In genomic region chr14:91875515-91876286, GRCh38 we compare ENCODE assay signal across 17 cellular contexts. TPM values are rescaled to one million over a fixed set of nuclear protein-coding genes. Genes with fewer than 3 reads are reported as not detected.
DNase-seq lines count a peak whose midpoint lies in the region; ATAC-seq and TF ChIP-seq lines count a peak whose summit lies in the region.
"Had no signal": no experiment of that assay in that cellular context is flagged by ENCODE, and none has a peak within 500 bp of the region (broad histone marks: within the 10 kb centered on the region; RNA-seq: fewer than 3 reads in every experiment).

No MANE protein-coding gene starts in this region.

- no peak overlapping the region for H3K4me3 Mint-ChIP-seq in activated naive CD8-positive, alpha-beta T cell
- H3K4me3 Mint-ChIP-seq in activated naive CD8-positive, alpha-beta T cell treated with anti-CD3 and anti-CD28 coated beads, Interleukin-2, amount 50 U/mL, for 24 hours, result no peak overlapping the region
- no peak overlapping the region for H3K4me3 Mint-ChIP-seq in activated T-helper 1 cell treated with anti-CD3 and anti-CD28 coated beads, Interleukin-12 subunit alpha, Interleukin-12 subunit beta, Interleukin-2, Interleukin-4 antibody, amounts not matched to agents 30 ng/mL and 10 ng/mL and 1 ng/mL, durations not matched to agents 14 hours and 24 hours and 36 hours
- H3K4me3 Mint-ChIP-seq: nephron had no signal

- WGBS in right lobe of liver (ENCODE audit: insufficient coverage, low coverage, low lambda C conversion rate, missing lambda C conversion rate), result 49% methylated on average over 8 of the region's 9 CpGs

- ATAC-seq in activated naive CD8-positive, alpha-beta T cell treated with anti-CD3 and anti-CD28 coated beads, Interleukin-2, amount 50 U/mL, for 24 hours, result no peak
- ATAC-seq in right lobe of liver (peak; percentile 66 to 84 (median 76)), GM18511 (IDR thresholded peaks at IDR 0.05; ENCODE audit: unreplicated experiment) (no peak), GM18519 (IDR thresholded peaks at IDR 0.05; ENCODE audit: low FRiP score, unreplicated experiment) (no peak)
- ATAC-seq: psoas muscle had no signal

- TF ChIP-seq CTCF in right lobe of liver (IDR thresholded peaks at IDR 0.05), result no peak

- H3K9me3 ChIP-seq in right lobe of liver, result no peaks in the 10 kb centered on the region
- H3K9me3 ChIP-seq: esophagus muscularis mucosa, MG63, psoas muscle, vagina had no signal

- peaks cover 83% of the 10 kb centered on the region for H3K4me1 Mint-ChIP-seq in activated naive CD8-positive, alpha-beta T cell (ENCODE audit: low read depth)
- H3K4me1 Mint-ChIP-seq in activated naive CD8-positive, alpha-beta T cell treated with anti-CD3 and anti-CD28 coated beads, Interleukin-2, amount 50 U/mL, for 24 hours, result peaks cover 53% of the 10 kb centered on the region
- H3K4me1 Mint-ChIP-seq in activated T-helper 1 cell treated with anti-CD3 and anti-CD28 coated beads, Interleukin-12 subunit alpha, Interleukin-12 subunit beta, Interleukin-2, Interleukin-4 antibody, amounts not matched to agents 30 ng/mL and 10 ng/mL and 1 ng/mL, durations not matched to agents 14 hours and 24 hours and 36 hours (ENCODE audit: low read depth), result peaks cover 88% of the 10 kb centered on the region

- H3K9me3 Mint-ChIP-seq in activated naive CD8-positive, alpha-beta T cell (ENCODE audit: low read depth), result no peaks in the 10 kb centered on the region
- no peaks in the 10 kb centered on the region for H3K9me3 Mint-ChIP-seq in activated naive CD8-positive, alpha-beta T cell treated with anti-CD3 and anti-CD28 coated beads, Interleukin-2, amount 50 U/mL, for 24 hours
- peaks cover 3% of the 10 kb centered on the region for H3K9me3 Mint-ChIP-seq in activated T-helper 1 cell treated with anti-CD3 and anti-CD28 coated beads, Interleukin-12 subunit alpha, Interleukin-12 subunit beta, Interleukin-2, Interleukin-4 antibody, amounts not matched to agents 30 ng/mL and 10 ng/mL and 1 ng/mL, durations not matched to agents 14 hours and 24 hours and 36 hours
- H3K9me3 Mint-ChIP-seq: nephron had no signal

- no peak overlapping the region for H3K4me3 ChIP-seq in right lobe of liver
- H3K4me3 ChIP-seq: esophagus muscularis mucosa, MG63, psoas muscle, vagina had no signal

- no peaks in the 10 kb centered on the region for H3K27me3 ChIP-seq in right lobe of liver
- H3K27me3 ChIP-seq: esophagus muscularis mucosa, MG63, vagina had no signal

- peaks cover 0 to 40% (median 7%) of the 10 kb centered on the region in 4 donors for H3K4me1 ChIP-seq in right lobe of liver

- H3K27me3 Mint-ChIP-seq in activated naive CD8-positive, alpha-beta T cell, result no peaks in the 10 kb centered on the region
- no peaks in the 10 kb centered on the region for H3K27me3 Mint-ChIP-seq in activated naive CD8-positive, alpha-beta T cell treated with anti-CD3 and anti-CD28 coated beads, Interleukin-2, amount 50 U/mL, for 24 hours
- peaks cover 2% of the 10 kb centered on the region for H3K27me3 Mint-ChIP-seq in activated T-helper 1 cell treated with anti-CD3 and anti-CD28 coated beads, Interleukin-12 subunit alpha, Interleukin-12 subunit beta, Interleukin-2, Interleukin-4 antibody, amounts not matched to agents 30 ng/mL and 10 ng/mL and 1 ng/mL, durations not matched to agents 14 hours and 24 hours and 36 hours (ENCODE audit: insufficient read depth)

- peak overlapping the region; percentile 11 to 50 (median 45) for H3K27ac ChIP-seq in right lobe of liver
- H3K27ac ChIP-seq: esophagus muscularis mucosa, psoas muscle, vagina had no signal

- no peak for TF ChIP-seq POLR2A in right lobe of liver (IDR thresholded peaks at IDR 0.05)

- H3K27ac Mint-ChIP-seq in activated naive CD8-positive, alpha-beta T cell, result peak overlapping the region; percentile 47
- H3K27ac Mint-ChIP-seq in activated naive CD8-positive, alpha-beta T cell treated with anti-CD3 and anti-CD28 coated beads, Interleukin-2, amount 50 U/mL, for 24 hours, result no peak overlapping the region
- H3K27ac Mint-ChIP-seq in activated T-helper 1 cell treated with anti-CD3 and anti-CD28 coated beads, Interleukin-12 subunit alpha, Interleukin-12 subunit beta, Interleukin-2, Interleukin-4 antibody, amounts not matched to agents 30 ng/mL and 10 ng/mL and 1 ng/mL, durations not matched to agents 14 hours and 24 hours and 36 hours, result peak overlapping the region; percentile 49
- H3K27ac Mint-ChIP-seq: nephron had no signal

- H3K36me3 ChIP-seq in right lobe of liver, result no peaks in the 10 kb centered on the region
- H3K36me3 ChIP-seq: MG63 had no signal

- DNase-seq in activated naive CD8-positive, alpha-beta T cell treated with anti-CD3 and anti-CD28 coated beads, Interleukin-2, amount 50 U/mL, for 24 hours, result no peak
- DNase-seq in activated T-helper 1 cell treated with anti-CD3 and anti-CD28 coated beads, Interleukin-12 subunit alpha, Interleukin-12 subunit beta, Interleukin-2, Interleukin-4 antibody, amounts not matched to agents 30 ng/mL and 10 ng/mL and 1 ng/mL, durations not matched to agents 14 hours and 24 hours and 36 hours (ENCODE audit: low spot score), result no peak
- DNase-seq in right lobe of liver (peak; percentile 55 to 82 (median 69)), HK-2 (ENCODE audit: unreplicated experiment) (no peak), pons (ENCODE audit: low spot score) (no peak)
- DNase-seq: activated CD4-positive, alpha-beta T cell treated with anti-CD3 and anti-CD28 coated beads, Interleukin-2, amount 50 U/mL, for 1 hour; MG63; NCI-H1694; NCI-H226; psoas muscle; stimulated activated naive CD4-positive, alpha-beta T cell had no signal

- H3K36me3 Mint-ChIP-seq in activated naive CD8-positive, alpha-beta T cell, result no peaks in the 10 kb centered on the region
- no peaks in the 10 kb centered on the region for H3K36me3 Mint-ChIP-seq in activated naive CD8-positive, alpha-beta T cell treated with anti-CD3 and anti-CD28 coated beads, Interleukin-2, amount 50 U/mL, for 24 hours (ENCODE audit: low read depth)
- H3K36me3 Mint-ChIP-seq in activated T-helper 1 cell treated with anti-CD3 and anti-CD28 coated beads, Interleukin-12 subunit alpha, Interleukin-12 subunit beta, Interleukin-2, Interleukin-4 antibody, amounts not matched to agents 30 ng/mL and 10 ng/mL and 1 ng/mL, durations not matched to agents 14 hours and 24 hours and 36 hours (ENCODE audit: low read depth), result no peaks in the 10 kb centered on the region

- intact Hi-C loops in activated T-helper 1 cell treated with anti-CD3 and anti-CD28 coated beads, Interleukin-12 subunit alpha, Interleukin-12 subunit beta, Interleukin-2, Interleukin-4 antibody, amounts not matched to agents 30 ng/mL and 10 ng/mL and 1 ng/mL, durations not matched to agents 14 hours and 24 hours and 36 hours (cut with micrococcal nuclease), result loop anchor here (10.0 kb wide), 1 partner anchor 679 kb away; no protein-coding TSS in a partner anchor
- intact Hi-C loops in right lobe of liver (cut with DNase I), result no loop called here

RNA-seq across cellular contexts. Expression of gene TC2N, which starts 8.4 kb away (rescaled TPM):
- 21.5 and 27.2 TPM in 2 replicates for total RNA-seq in activated T-helper 1 cell treated with anti-CD3 and anti-CD28 coated beads, Interleukin-12 subunit alpha, Interleukin-12 subunit beta, Interleukin-2, Interleukin-4 antibody, amounts not matched to agents 30 ng/mL and 10 ng/mL and 1 ng/mL, durations not matched to agents 14 hours and 24 hours and 36 hours
- total RNA-seq in right lobe of liver, result 1 to 10 TPM; 1.0 to 6.5 (median 4.3) TPM

Comparison
In these comparisons a context has a peak if more than half of its experiments do, and no peak if none do; other contexts are left out.
1. ATAC-seq: peak in right lobe of liver (4 of 4); none in activated naive CD8-positive, alpha-beta T cell treated with anti-CD3 and anti-CD28 coated beads, Interleukin-2, amount 50 U/mL, for 24 hours (single experiment), GM18511 (single experiment) and GM18519 (single experiment).
2. DNase-seq: peak in right lobe of liver (3 of 3); none in activated naive CD8-positive, alpha-beta T cell treated with anti-CD3 and anti-CD28 coated beads, Interleukin-2, amount 50 U/mL, for 24 hours (single experiment), activated T-helper 1 cell treated with anti-CD3 and anti-CD28 coated beads, Interleukin-12 subunit alpha, Interleukin-12 subunit beta, Interleukin-2, Interleukin-4 antibody, amounts not matched to agents 30 ng/mL and 10 ng/mL and 1 ng/mL, durations not matched to agents 14 hours and 24 hours and 36 hours (single experiment), HK-2 (single experiment) and pons (single experiment).